ENCODE assay signal across 15 cellular contexts in the genomic region with DNA sequence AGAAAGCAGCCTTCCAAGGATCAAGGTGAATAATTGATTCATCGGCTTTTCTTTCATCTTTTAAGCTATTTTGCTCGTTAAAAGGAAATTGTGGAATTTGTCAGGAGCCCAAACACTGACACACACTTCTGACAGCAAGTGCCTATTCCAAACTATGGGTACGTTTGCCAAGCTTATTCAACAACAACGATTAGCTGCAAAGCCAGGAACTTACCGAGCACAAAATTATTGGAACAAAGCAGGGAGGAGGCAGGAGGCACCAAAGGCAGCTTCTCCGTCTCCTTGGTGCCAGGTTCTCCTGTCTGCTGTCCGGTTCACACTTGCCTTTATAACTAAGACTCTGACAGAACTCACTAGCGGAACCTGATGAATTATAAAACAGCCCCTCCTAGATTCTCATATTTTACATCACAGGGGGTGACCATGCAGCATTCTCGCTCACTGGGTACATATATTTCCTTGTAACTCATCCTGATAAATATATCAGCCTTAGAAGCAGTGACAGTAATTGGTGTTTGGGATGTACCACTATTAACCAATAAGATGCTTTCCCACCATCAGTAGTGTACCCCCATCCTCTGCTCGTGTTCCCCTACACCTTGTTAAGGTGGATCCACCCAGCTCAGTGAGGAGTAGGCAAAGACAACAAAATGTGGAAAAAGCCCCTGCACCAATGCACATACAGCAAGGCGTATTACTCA.
A peak's percentile ranks its signal among the peaks of the same experiment; 100 is the strongest.
DNase-seq lines count a peak whose midpoint lies in the region; ATAC-seq and TF ChIP-seq lines count a peak whose summit lies in the region.
"Had no signal": no experiment of that assay in that cellular context is flagged by ENCODE, and none has a peak within 500 bp of the region (broad histone marks: within the 10 kb centered on the region; RNA-seq: fewer than 3 reads in every experiment).

No MANE protein-coding gene starts in this region.

- no peak overlapping the region for H3K4me3 Mint-ChIP-seq in Caco-2 (ENCODE audit: unreplicated experiment)
- H3K4me3 Mint-ChIP-seq in activated CD8-positive, alpha-beta T cell treated with anti-CD3 and anti-CD28 coated beads for 36 hours, result no peak overlapping the region
- H3K4me3 Mint-ChIP-seq: activated CD4-positive, alpha-beta memory T cell treated with anti-CD3 and anti-CD28 coated beads for 36 hours had no signal

- H3K36me3 ChIP-seq in A673 (ENCODE audit: insufficient read depth, low read length, poor library complexity, severe bottlenecking), result peaks cover 13% of the 10 kb centered on the region
- H3K36me3 ChIP-seq in Karpas-422 (ENCODE audit: insufficient read depth, low read length), result no peaks in the 10 kb centered on the region
- H3K36me3 ChIP-seq in neuron (ENCODE audit: insufficient read depth, low read length), result no peaks in the 10 kb centered on the region
- H3K36me3 ChIP-seq in Caco-2 (ENCODE audit: control insufficient read depth, insufficient read depth, low read length), result no peaks in the 10 kb centered on the region
- H3K36me3 ChIP-seq: brain microvascular endothelial cell, uterus had no signal

- no peaks in the 10 kb centered on the region for H3K27me3 Mint-ChIP-seq in Caco-2 (ENCODE audit: insufficient read depth, unreplicated experiment)
- H3K27me3 Mint-ChIP-seq in activated CD8-positive, alpha-beta T cell treated with anti-CD3 and anti-CD28 coated beads for 36 hours, result peaks cover 4% of the 10 kb centered on the region

- BruUV-seq in A673 (replicated peaks; lab: Mats Ljungman, UMichigan), result no TSS peak
- no TSS peak for BruUV-seq in Caco-2 (replicated peaks; lab: Mats Ljungman, UMichigan)

- peak; percentile 39 for DNase-seq in A673 (ENCODE audit: low spot score)
- DNase-seq in Karpas-422, result peak; percentile 47
- DNase-seq in caudate nucleus (lab: John Stamatoyannopoulos, UW), result peak in 8 of 61 donors; percentile 9 to 63 (median 30)
- no peak for DNase-seq in Caco-2
- DNase-seq in activated CD8-positive, alpha-beta T cell treated with anti-CD3 and anti-CD28 coated beads for 36 hours, result no peak
- DNase-seq: activated CD4-positive, alpha-beta memory T cell treated with anti-CD3 and anti-CD28 coated beads for 36 hours; activated gamma-delta T cell; brain microvascular endothelial cell; DMS153; T-helper 9 cell; uterus had no signal

- H3K9me3 Mint-ChIP-seq in Caco-2 (ENCODE audit: unreplicated experiment), result no peaks in the 10 kb centered on the region
- no peaks in the 10 kb centered on the region for H3K9me3 Mint-ChIP-seq in activated CD8-positive, alpha-beta T cell treated with anti-CD3 and anti-CD28 coated beads for 36 hours
- H3K9me3 Mint-ChIP-seq: activated CD4-positive, alpha-beta memory T cell treated with anti-CD3 and anti-CD28 coated beads for 36 hours had no signal

- H3K27ac Mint-ChIP-seq in Caco-2 (ENCODE audit: unreplicated experiment), result no peak overlapping the region
- H3K27ac Mint-ChIP-seq in activated CD8-positive, alpha-beta T cell treated with anti-CD3 and anti-CD28 coated beads for 36 hours, result no peak overlapping the region
- H3K27ac Mint-ChIP-seq: activated CD4-positive, alpha-beta memory T cell treated with anti-CD3 and anti-CD28 coated beads for 36 hours had no signal

- H2AFZ ChIP-seq in Karpas-422 (ENCODE audit: low read length) (peak overlapping the region; percentile 89), neuron (ENCODE audit: low read depth, low read length) (peak overlapping the region; percentile 15)
- H2AFZ ChIP-seq: parathyroid adenoma had no signal

- H3K9me2 ChIP-seq in Karpas-422 (replicated peaks; ENCODE audit: insufficient read depth, low read length), result no peaks in the 10 kb centered on the region

- H3K9me3 ChIP-seq in A673 (ENCODE audit: low read depth, low read length, poor library complexity, severe bottlenecking), result no peaks in the 10 kb centered on the region
- H3K9me3 ChIP-seq in Karpas-422 (ENCODE audit: low read length), result no peaks in the 10 kb centered on the region
- H3K9me3 ChIP-seq in neuron (ENCODE audit: low read length), result no peaks in the 10 kb centered on the region
- H3K9me3 ChIP-seq in Caco-2, result no peaks in the 10 kb centered on the region
- H3K9me3 ChIP-seq: uterus had no signal

- POLR2A ChIA-PET in A673 (lab: Charles Lee; ENCODE audit: low non-redundant PET), result no interaction called here
- POLR2A ChIA-PET in Caco-2 (lab: Charles Lee), result interaction anchor here (0.6 kb wide), 1 partner anchor 42 kb away, joined by 3 read pairs; no protein-coding TSS in a partner anchor
- POLR2A ChIA-PET in activated CD8-positive, alpha-beta T cell treated with anti-CD3 and anti-CD28 coated beads for 36 hours (lab: Charles Lee), result no interaction called here

- CTCF ChIA-PET in A673 (lab: Charles Lee), result interaction anchor here (1.9 kb wide), 1 partner anchor 12 kb away, joined by 7 read pairs; no protein-coding TSS in a partner anchor
- CTCF ChIA-PET in Caco-2 (lab: Charles Lee), result interaction anchor here (0.5 to 1.4 kb wide), 4 partner anchors 29 to 51 kb away, joined by 4 to 6 read pairs (median 5); no protein-coding TSS in a partner anchor
- CTCF ChIA-PET in activated CD8-positive, alpha-beta T cell treated with anti-CD3 and anti-CD28 coated beads for 36 hours (lab: Charles Lee), result no interaction called here

- ATAC-seq in activated CD8-positive, alpha-beta T cell treated with anti-CD3 and anti-CD28 coated beads for 36 hours, result no peak
- ATAC-seq in GM18502 (IDR thresholded peaks at IDR 0.05; ENCODE audit: poor library complexity, unreplicated experiment) (no peak), SK-N-SH treated with all-trans-retinoic acid at 6 μM for 48 hours (no peak)

- no peaks in the 10 kb centered on the region for H3K36me3 Mint-ChIP-seq in Caco-2 (ENCODE audit: insufficient read depth, unreplicated experiment)
- H3K36me3 Mint-ChIP-seq in activated CD8-positive, alpha-beta T cell treated with anti-CD3 and anti-CD28 coated beads for 36 hours (ENCODE audit: low read depth), result no peaks in the 10 kb centered on the region
- H3K36me3 Mint-ChIP-seq: activated CD4-positive, alpha-beta memory T cell treated with anti-CD3 and anti-CD28 coated beads for 36 hours had no signal

- H3K4me2 ChIP-seq in Karpas-422 (ENCODE audit: low read depth, low read length, poor library complexity, severe bottlenecking), result peak overlapping the region; percentile 86

- intact Hi-C loops in A673 (cut with micrococcal nuclease; ENCODE audit: unreplicated experiment) (no loop called here), Caco-2 (cut with micrococcal nuclease; ENCODE audit: unreplicated experiment) (loop anchor here (1.0 kb wide), 3 partner anchors 29 to 42 kb away; no protein-coding TSS in a partner anchor)
- intact Hi-C loops in activated CD8-positive, alpha-beta T cell treated with anti-CD3 and anti-CD28 coated beads for 36 hours (cut with micrococcal nuclease), result no loop called here

- H3K9ac ChIP-seq in Karpas-422 (ENCODE audit: low read length), result peak overlapping the region; percentile 59
- H3K9ac ChIP-seq: parathyroid adenoma had no signal

- H3K27ac ChIP-seq in A673 (ENCODE audit: low read depth, low read length, poor library complexity, severe bottlenecking), result peak overlapping the region; percentile 66
- H3K27ac ChIP-seq in Karpas-422 (ENCODE audit: low read length), result peak overlapping the region; percentile 79
- H3K27ac ChIP-seq in caudate nucleus (ENCODE audit: low read depth, low read length), result peak overlapping the region; percentile 29
- H3K27ac ChIP-seq: brain microvascular endothelial cell, parathyroid adenoma, uterus had no signal

- no peaks in the 10 kb centered on the region for H3K79me2 ChIP-seq in Karpas-422 (ENCODE audit: low read length)

- TF ChIP-seq CTCF in A673 (conservative IDR thresholded peaks at IDR 0.05; ENCODE audit: low read depth, low read length) (no peak), Caco-2 (IDR thresholded peaks at IDR 0.05; ENCODE audit: insufficient read depth in 1 of 2, low read depth in 1 of 2, low read length in 1 of 2, severe bottlenecking in 1 of 2, unreplicated experiment in 1 of 2) (no peak)
- no peak for TF ChIP-seq CTCF in activated CD8-positive, alpha-beta T cell treated with anti-CD3 and anti-CD28 coated beads for 36 hours (IDR thresholded peaks at IDR 0.05)

- H3K27me3 ChIP-seq in A673 (replicated peaks; ENCODE audit: insufficient read depth, low read depth, low read length, poor library complexity), result no peaks in the 10 kb centered on the region
- H3K27me3 ChIP-seq in Karpas-422 (ENCODE audit: low read length), result no peaks in the 10 kb centered on the region
- H3K27me3 ChIP-seq in neuron (ENCODE audit: insufficient read depth, low read length), result no peaks in the 10 kb centered on the region
- H3K27me3 ChIP-seq in Caco-2 (replicated peaks; ENCODE audit: control insufficient read depth, insufficient read depth, low read length), result no peaks in the 10 kb centered on the region
- H3K27me3 ChIP-seq: brain microvascular endothelial cell, uterus had no signal

- peaks cover 33% of the 10 kb centered on the region for H3K4me1 Mint-ChIP-seq in Caco-2 (ENCODE audit: low read depth, unreplicated experiment)
- H3K4me1 Mint-ChIP-seq in activated CD8-positive, alpha-beta T cell treated with anti-CD3 and anti-CD28 coated beads for 36 hours (ENCODE audit: low read depth), result no peaks in the 10 kb centered on the region

- H3K4me3 ChIP-seq in A673 (ENCODE audit: low read depth, low read length, poor library complexity, severe bottlenecking), result peak overlapping the region; percentile 43
- H3K4me3 ChIP-seq in Karpas-422 (ENCODE audit: low read length), result peak overlapping the region; percentile 70
- no peak overlapping the region for H3K4me3 ChIP-seq in neuron (ENCODE audit: low read length)
- H3K4me3 ChIP-seq in Caco-2 (ENCODE audit: low read depth, low read length), result no peak overlapping the region

- peaks cover 68% of the 10 kb centered on the region for H3K4me1 ChIP-seq in A673 (ENCODE audit: insufficient read depth, low read length, poor library complexity, severe bottlenecking)
- H3K4me1 ChIP-seq in Karpas-422 (ENCODE audit: low read length), result peaks cover 66% of the 10 kb centered on the region
- H3K4me1 ChIP-seq in neuron (ENCODE audit: insufficient read depth, low read length), result peaks cover 24% of the 10 kb centered on the region
- H3K4me1 ChIP-seq in Caco-2, result peaks cover 51% of the 10 kb centered on the region
- H3K4me1 ChIP-seq: uterus had no signal

- no peaks in the 10 kb centered on the region for H4K20me1 ChIP-seq in Karpas-422 (ENCODE audit: insufficient read depth, low read depth, low read length)

TF ChIP-seq in SK-N-SH treated with all-trans-retinoic acid at 6 μM for 48 hours, 23 proteins besides CTCF, POLR2A, EP300 and RAD21 (continues in another document):
- TF ChIP-seq ARNTL (CRISPR knock-in tag; IDR thresholded peaks at IDR 0.05; ENCODE audit: borderline replicate concordance, low read depth) (no peak), BACH2 (CRISPR knock-in tag; IDR thresholded peaks at IDR 0.05; ENCODE audit: borderline replicate concordance) (no peak), CSDC2 (CRISPR knock-in tag; IDR thresholded peaks at IDR 0.05) (no peak), TCF4 (CRISPR knock-in tag; IDR thresholded peaks at IDR 0.05; ENCODE audit: borderline replicate concordance) (no peak), GLIS3 (CRISPR knock-in tag; IDR thresholded peaks at IDR 0.05) (no peak), RARB (CRISPR knock-in tag; IDR thresholded peaks at IDR 0.05) (no peak), OSR1 (CRISPR knock-in tag; IDR thresholded peaks at IDR 0.05) (no peak), PPARA (CRISPR knock-in tag; IDR thresholded peaks at IDR 0.05; ENCODE audit: borderline replicate concordance) (no peak)

Comparison
In these comparisons a context has a peak if more than half of its experiments do, and no peak if none do; other contexts are left out.
1. DNase-seq: peak in A673 (single experiment) and Karpas-422 (single experiment); none in Caco-2 (0 of 2) and activated CD8-positive, alpha-beta T cell treated with anti-CD3 and anti-CD28 coated beads for 36 hours (single experiment).
2. H3K27ac ChIP-seq: peak in every context shown above with its lines; median percentile 79 in Karpas-422; 66 in A673; 29 in caudate nucleus.
3. H3K4me3 ChIP-seq: peak in A673 (single experiment) and Karpas-422 (single experiment); none in neuron (single experiment) and Caco-2 (single experiment).